In genomic region chr6:139356924-139357323, GRCh38 we compare ENCODE assay signal across 34 cellular contexts.
"Had no signal": no experiment of that assay in that cellular context is flagged by ENCODE, and none has a peak within 500 bp of the region (broad histone marks: within the 10 kb centered on the region; RNA-seq: fewer than 3 reads in every experiment).

No MANE protein-coding gene starts in this region.

- H3K27me3 ChIP-seq: adrenal gland, ascending aorta, body of pancreas, brain microvascular endothelial cell, breast epithelium, cardiac muscle cell had no signal

- H3K4me3 ChIP-seq: adrenal gland, ascending aorta, body of pancreas, breast epithelium, cardiac muscle cell had no signal

- H3K9me3 ChIP-seq: adrenal gland, ascending aorta, body of pancreas, breast epithelium had no signal

- H3K4me1 ChIP-seq: adrenal gland, ascending aorta, body of pancreas, breast epithelium had no signal

- H3K36me3 ChIP-seq: adrenal gland, ascending aorta, brain microvascular endothelial cell, breast epithelium, cardiac muscle cell had no signal

- ATAC-seq: activated naive CD4-positive, alpha-beta T cell treated with anti-CD3 and anti-CD28 coated beads, Interleukin-2, amount 50 U/mL, for 72 hours; activated naive CD8-positive, alpha-beta T cell treated with anti-CD3 and anti-CD28 coated beads, Interleukin-2, amount 50 U/mL, for 24 hours; activated T-cell treated with anti-CD3 and anti-CD28 coated beads, Interleukin-2, amount 50 U/mL, for 4 hours; activated T-cell treated with anti-CD3 and anti-CD28 coated beads, Interleukin-2, amount 50 U/mL, for 72 hours; activated T-helper 17 cell treated with anti-CD3 and anti-CD28 coated beads, Interleukin-2, amount 50 U/mL, for 72 hours; body of pancreas had no signal

- FAIRE-seq: astrocyte, bronchial epithelial cell had no signal

- H3K27ac ChIP-seq: adrenal gland, ascending aorta, body of pancreas, brain microvascular endothelial cell, breast epithelium, cardiac muscle cell had no signal

- DNase-seq: activated effector memory CD4-positive, alpha-beta T cell treated with anti-CD3 and anti-CD28 coated beads, Interleukin-2, amount 50 U/mL, for 16 hours; activated effector memory CD4-positive, alpha-beta T cell treated with Interleukin-2 at 50 U/mL for 16 hours; activated gamma-delta T cell; activated gamma-delta T cell treated with Interleukin-2 at 50 U/mL for 16 hours; activated naive CD4-positive, alpha-beta T cell; activated naive CD4-positive, alpha-beta T cell treated with anti-CD3 and anti-CD28 coated beads for 36 hours; activated naive CD4-positive, alpha-beta T cell treated with anti-CD3 and anti-CD28 coated beads, Interleukin-2, amount 10 ng/mL, durations not matched to agents 7 days and 5 days; activated naive CD4-positive, alpha-beta T cell treated with anti-CD3 and anti-CD28 coated beads, Interleukin-2, amount 50 U/mL, for 16 hours; activated naive CD4-positive, alpha-beta T cell treated with Interleukin-2 at 50 U/mL for 16 hours; activated naive CD8-positive, alpha-beta T cell treated with anti-CD3 and anti-CD28 coated beads for 36 hours; activated naive CD8-positive, alpha-beta T cell treated with anti-CD3 and anti-CD28 coated beads, Interleukin-2, amount 10 ng/mL, durations not matched to agents 7 days and 5 days; activated naive CD8-positive, alpha-beta T cell treated with anti-CD3 and anti-CD28 coated beads, Interleukin-2, amount 50 U/mL, for 24 hours; activated T-cell treated with anti-CD3 and anti-CD28 coated beads, Interleukin-2, amount 50 U/mL, for 1 hour; activated T-cell treated with anti-CD3 and anti-CD28 coated beads, Interleukin-2, amount 50 U/mL, for 24 hours; activated T-cell treated with anti-CD3 and anti-CD28 coated beads, Interleukin-2, amount 50 U/mL, for 4 hours; activated T-cell treated with anti-CD3 and anti-CD28 coated beads, Interleukin-2, amount 50 U/mL, for 48 hours; activated T-cell treated with anti-CD3 and anti-CD28 coated beads, Interleukin-2, amount 50 U/mL, for 72 hours; adrenal gland; amniotic stem cell; amygdala; anterior cingulate cortex; aorta; body of pancreas; brain microvascular endothelial cell; caudate nucleus; central memory CD4-positive, alpha-beta T cell; cerebellar nuclear complex had no signal
